In genomic region chr4:157220026-157220881, GRCh38 we compare ENCODE assay signal across 9 cellular contexts. TPM values are rescaled to one million over a fixed set of nuclear protein-coding genes. Genes with fewer than 3 reads are reported as not detected.
A peak's percentile ranks its signal among the peaks of the same experiment; 100 is the strongest.
DNase-seq lines count a peak whose midpoint lies in the region; ATAC-seq, FAIRE-seq and TF ChIP-seq lines count a peak whose summit lies in the region.
"Had no signal": no experiment of that assay in that cellular context is flagged by ENCODE, and none has a peak within 500 bp of the region (broad histone marks: within the 10 kb centered on the region; RNA-seq: fewer than 3 reads in every experiment).

Gene GRIA2, plus strand, starts transcription at chr4:157220728. Its CDS starts 315 bp downstream, at chr4:157221043.

- no peak within 1 kb of the TSS for H3K4me3 Mint-ChIP-seq in activated CD8-positive, alpha-beta T cell treated with anti-CD3 and anti-CD28 coated beads, Interleukin-2, amount 10 ng/mL, durations not matched to agents 7 days and 5 days
- no peak within 1 kb of the TSS for H3K4me3 Mint-ChIP-seq in CD8-positive, alpha-beta memory T cell

- 2 to 6% (median 3%) methylated on average over 64 to 68 of the region's 68 CpGs for WGBS in ovary, 3 donors

- DNase-seq in GM13977 (ENCODE audit: low spot score) (peak; percentile 45), LHCN-M2 (ENCODE audit: low read depth) (peak; percentile 56), frontal cortex (ENCODE audit: low spot score in 2 of 2) (peak; percentile 66 to 72), ovary (peak in 3 of 5 donors; percentile 17 to 67 (median 53))
- DNase-seq in activated CD8-positive, alpha-beta T cell treated with anti-CD3 and anti-CD28 coated beads, Interleukin-2, amount 10 ng/mL, durations not matched to agents 7 days and 5 days: peak; percentile 51
- DNase-seq in CD8-positive, alpha-beta memory T cell: no peak

- no peak within 1 kb of the TSS for H3K27ac ChIP-seq in ovary
- no peak within 1 kb of the TSS for H3K27ac ChIP-seq in CD8-positive, alpha-beta memory T cell (ENCODE audit: low read depth, low read length)

- peaks cover 9% of the 10 kb centered on the region for H3K9me3 Mint-ChIP-seq in activated CD8-positive, alpha-beta T cell treated with anti-CD3 and anti-CD28 coated beads, Interleukin-2, amount 10 ng/mL, durations not matched to agents 7 days and 5 days (ENCODE audit: insufficient read depth)
- H3K9me3 Mint-ChIP-seq in CD8-positive, alpha-beta memory T cell: peaks cover 4 to 27% (median 12%) of the 10 kb centered on the region in 5 donors

- CTCF ChIA-PET in activated CD8-positive, alpha-beta T cell treated with anti-CD3 and anti-CD28 coated beads, Interleukin-2, amount 10 ng/mL, durations not matched to agents 7 days and 5 days (lab: Charles Lee): no interaction called here
- CTCF ChIA-PET in CD8-positive, alpha-beta memory T cell (lab: Charles Lee): no interaction called here

- peaks cover 0 to 7% of the 10 kb centered on the region in 2 donors for H3K9me3 ChIP-seq in ovary
- H3K9me3 ChIP-seq in CD8-positive, alpha-beta memory T cell (ENCODE audit: low read length): no peaks in the 10 kb centered on the region

- H3K4me3 ChIP-seq in ovary: peak within 1 kb of the TSS; percentile 38
- H3K4me3 ChIP-seq in CD8-positive, alpha-beta memory T cell (ENCODE audit: low read length): no peak within 1 kb of the TSS

- no peaks in the 10 kb centered on the region for H3K27me3 ChIP-seq in ovary
- no peaks in the 10 kb centered on the region for H3K27me3 ChIP-seq in CD8-positive, alpha-beta memory T cell (ENCODE audit: insufficient read depth, low read length, poor library complexity, severe bottlenecking)

- peak; percentile 81 for ATAC-seq in activated CD8-positive, alpha-beta T cell treated with anti-CD3 and anti-CD28 coated beads, Interleukin-2, amount 10 ng/mL, durations not matched to agents 7 days and 5 days
- no peak for ATAC-seq in GM18873 (IDR thresholded peaks at IDR 0.05; ENCODE audit: low FRiP score, unreplicated experiment)
- ATAC-seq in GM19035 (IDR thresholded peaks at IDR 0.05; ENCODE audit: unreplicated experiment): no peak
- ATAC-seq: Panc1 had no signal

- no peak for TF ChIP-seq EP300 in ovary (IDR thresholded peaks at IDR 0.05)

- H3K4me1 ChIP-seq in ovary (ENCODE audit: insufficient read depth): peaks cover 1% of the 10 kb centered on the region
- no peaks in the 10 kb centered on the region for H3K4me1 ChIP-seq in CD8-positive, alpha-beta memory T cell (ENCODE audit: insufficient read depth, low read length)

- TF ChIP-seq POLR2A in ovary (IDR thresholded peaks at IDR 0.05): no peak

- no peaks in the 10 kb centered on the region for H3K4me1 Mint-ChIP-seq in activated CD8-positive, alpha-beta T cell treated with anti-CD3 and anti-CD28 coated beads, Interleukin-2, amount 10 ng/mL, durations not matched to agents 7 days and 5 days (ENCODE audit: low read depth)
- no peaks in the 10 kb centered on the region for H3K4me1 Mint-ChIP-seq in CD8-positive, alpha-beta memory T cell

- H3K27me3 Mint-ChIP-seq in activated CD8-positive, alpha-beta T cell treated with anti-CD3 and anti-CD28 coated beads, Interleukin-2, amount 10 ng/mL, durations not matched to agents 7 days and 5 days (ENCODE audit: low read depth): peaks cover 18% of the 10 kb centered on the region
- H3K27me3 Mint-ChIP-seq in CD8-positive, alpha-beta memory T cell: peaks cover 2 to 11% of the 10 kb centered on the region in 2 donors

- TF ChIP-seq CTCF in GM13977 (IDR thresholded peaks at IDR 0.05; ENCODE audit: extremely low read depth, insufficient read depth, missing control alignments) (no peak), ovary (IDR thresholded peaks at IDR 0.05) (no peak)

- in situ Hi-C loops in GM13977 (cut with MboI; ENCODE audit: low pct_unique_long_range_greater_than_20kb, low sequenced_read_pairs, unreplicated experiment): no loop called here

- H3K36me3 Mint-ChIP-seq in activated CD8-positive, alpha-beta T cell treated with anti-CD3 and anti-CD28 coated beads, Interleukin-2, amount 10 ng/mL, durations not matched to agents 7 days and 5 days (ENCODE audit: low read depth): peaks cover 1% of the 10 kb centered on the region
- no peaks in the 10 kb centered on the region for H3K36me3 Mint-ChIP-seq in CD8-positive, alpha-beta memory T cell

- H3K36me3 ChIP-seq in ovary: no peaks in the 10 kb centered on the region
- H3K36me3 ChIP-seq in CD8-positive, alpha-beta memory T cell (ENCODE audit: insufficient read depth, low read length): no peaks in the 10 kb centered on the region

- intact Hi-C loops in ovary (cut with DNase I): loop anchor here in 1 of 4 donors (10.0 kb wide), 1 partner anchor 755 kb away; no protein-coding TSS in a partner anchor

- FAIRE-seq in frontal cortex (lab: Jason Lieb, UNC): no peak

- no peak within 1 kb of the TSS for H3K27ac Mint-ChIP-seq in activated CD8-positive, alpha-beta T cell treated with anti-CD3 and anti-CD28 coated beads, Interleukin-2, amount 10 ng/mL, durations not matched to agents 7 days and 5 days
- no peak within 1 kb of the TSS for H3K27ac Mint-ChIP-seq in CD8-positive, alpha-beta memory T cell

- POLR2A ChIA-PET in activated CD8-positive, alpha-beta T cell treated with anti-CD3 and anti-CD28 coated beads, Interleukin-2, amount 10 ng/mL, durations not matched to agents 7 days and 5 days (lab: Charles Lee): no interaction called here
- POLR2A ChIA-PET in CD8-positive, alpha-beta memory T cell (lab: Charles Lee): no interaction called here

RNA-seq across cellular contexts. Expression of gene GRIA2, which starts in this region (rescaled TPM):
- total RNA-seq in LHCN-M2 (2014; rRNA removed) (not detected in 2 replicates), frontal cortex (339 TPM), ovary (1 to 10 TPM in 2 of 7 donors, under 1 TPM in 3, not detected in 2; 0.08 to 4.8 (median 1.00) TPM)
- not detected for polyA plus RNA-seq in LHCN-M2 (2012)
- not detected for total RNA-seq in activated CD8-positive, alpha-beta T cell treated with anti-CD3 and anti-CD28 coated beads, Interleukin-2, amount 10 ng/mL, durations not matched to agents 7 days and 5 days
- 1 to 10 TPM in 1 of 2 donors, under 1 TPM in 1; 0.04 to 3.6 TPM for polyA plus RNA-seq in ovary
- total RNA-seq in CD8-positive, alpha-beta memory T cell: not detected
- polyA plus RNA-seq in CD8-positive, alpha-beta memory T cell: not detected

Comparison
In these comparisons a context has a peak if more than half of its experiments do, and no peak if none do; other contexts are left out.
1. RNA of gene GRIA2 (total RNA-seq): 339 TPM in frontal cortex (single experiment); 0.08 to 4.8 TPM in ovary, not detected in LHCN-M2, not detected in activated CD8-positive, alpha-beta T cell treated with anti-CD3 and anti-CD28 coated beads, Interleukin-2, amount 10 ng/mL, durations not matched to agents 7 days and 5 days and not detected in CD8-positive, alpha-beta memory T cell; every median in the first group is over 10 times any median in the second.
2. Peak in DNase-seq in LHCN-M2; RNA of the gene not detected or under 1 TPM.
3. Peak in DNase-seq and ATAC-seq in activated CD8-positive, alpha-beta T cell treated with anti-CD3 and anti-CD28 coated beads, Interleukin-2, amount 10 ng/mL, durations not matched to agents 7 days and 5 days; RNA of the gene not detected or under 1 TPM.
4. DNase-seq: peak in GM13977 (single experiment), frontal cortex (2 of 2) and ovary (3 of 5); none in CD8-positive, alpha-beta memory T cell (0 of 5).